23 cellular contexts compared by ENCODE assay signal in the genomic region with DNA sequence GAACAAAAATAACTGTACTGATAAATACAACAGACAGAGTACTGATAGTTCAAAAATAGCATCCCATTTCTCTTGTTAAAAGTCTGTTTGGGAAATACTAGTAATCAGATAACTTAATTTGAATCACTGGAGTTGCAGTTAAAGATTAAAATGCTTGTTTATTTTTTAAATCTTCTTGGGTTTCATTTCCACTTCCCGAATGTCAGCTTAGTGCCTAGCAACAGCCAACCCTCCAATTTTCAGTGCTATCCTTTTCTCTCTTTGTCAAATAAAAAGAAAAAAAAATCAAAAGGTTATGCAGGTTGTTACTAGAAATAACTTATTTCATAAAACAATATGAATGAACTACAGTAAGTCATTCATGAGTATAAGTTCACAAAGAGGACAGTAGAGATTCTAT.
DNase-seq lines count a peak whose midpoint lies in the region; ATAC-seq, FAIRE-seq and TF ChIP-seq lines count a peak whose summit lies in the region.
"Had no signal": no experiment of that assay in that cellular context is flagged by ENCODE, and none has a peak within 500 bp of the region (broad histone marks: within the 10 kb centered on the region; RNA-seq: fewer than 3 reads in every experiment).

No MANE protein-coding gene starts in this region.

- DNase-seq in A549 (ENCODE audit: low read depth in 1 of 2, low spot score in 1 of 2) (no peak), choroid plexus epithelial cell (ENCODE audit: low read depth) (peak; percentile 8), putamen (ENCODE audit: low spot score) (no peak), medulla oblongata (ENCODE audit: extremely low spot score) (no peak)
- DNase-seq: 8988T; AML-193; C1 segment of cervical spinal cord; CD8-positive, alpha-beta T cell; DND-41; Kasumi-1; NCI-H1694; NCI-H2081 treated with DMSO at 0.1 percent for 48 hours; NCI-H2171 treated with DMSO at 0.1 percent for 48 hours; NCI-H524 treated with DMSO at 0.1 percent for 48 hours; OCI-M1; SHP77; T-cell had no signal

- TF ChIP-seq POLR2A in A549 (IDR thresholded peaks at IDR 0.05; ENCODE audit: low read length): no peak

- WGBS in A549 (ENCODE audit: missing lambda C conversion rate): 61% methylated on average over 1 of the region's 1 CpG

- POLR2A ChIA-PET in A549 (lab: Yijun Ruan, JAX): no interaction called here

- TF ChIP-seq CTCF in A549 (IDR thresholded peaks at IDR 0.05): no peak
- TF ChIP-seq CTCF in choroid plexus epithelial cell (conservative IDR thresholded peaks at IDR 0.05; ENCODE audit: low read depth, low read length): no peak

- no peak for TF ChIP-seq EP300 in A549 (IDR thresholded peaks at IDR 0.05)

- H3K4me2 ChIP-seq in A549: peak overlapping the region; percentile 19; the same call in 1 of the 3 replicates

- peaks cover 9% of the 10 kb centered on the region; the same call in 2 of the 3 replicates for H3K4me1 ChIP-seq in A549

- TF ChIP-seq RAD21 in A549 (conservative IDR thresholded peaks at IDR 0.05 in 1 of 2, IDR thresholded peaks at IDR 0.05 in 1 of 2): no peak

- no peak overlapping the region for H3K4me3 ChIP-seq in A549
- no peak overlapping the region for H3K4me3 ChIP-seq in choroid plexus epithelial cell (ENCODE audit: low read depth, low read length)
- H3K4me3 ChIP-seq: SK-N-MC had no signal

- ATAC-seq in A549 (no peak), GM19463 (IDR thresholded peaks at IDR 0.05; ENCODE audit: unreplicated experiment) (peak; percentile 33), HG03354 (IDR thresholded peaks at IDR 0.05; ENCODE audit: poor library complexity, severe bottlenecking, unreplicated experiment) (peak; percentile 50), GM19023 (IDR thresholded peaks at IDR 0.05; ENCODE audit: unreplicated experiment) (no peak), GM18502 (IDR thresholded peaks at IDR 0.05; ENCODE audit: poor library complexity, unreplicated experiment) (no peak)
- ATAC-seq: CD8-positive, alpha-beta T cell; T-cell had no signal

- H3K9me3 ChIP-seq in A549: peaks cover 4% of the 10 kb centered on the region; the same call in 2 of the 3 replicates

- FAIRE-seq in A549 (lab: Jason Lieb, UNC): no peak
- FAIRE-seq: GM12892 had no signal

- no peak overlapping the region for H3K27ac ChIP-seq in A549
- H3K27ac ChIP-seq: SK-N-MC had no signal

- CTCF ChIA-PET in A549 (lab: Yijun Ruan, JAX): no interaction called here

TF ChIP-seq in A549, 52 proteins besides CTCF, POLR2A, EP300 and RAD21:
- no peak for TF ChIP-seq GATA3 (IDR thresholded peaks at IDR 0.05; ENCODE audit: borderline replicate concordance)
- TF ChIP-seq, protein P1, sequence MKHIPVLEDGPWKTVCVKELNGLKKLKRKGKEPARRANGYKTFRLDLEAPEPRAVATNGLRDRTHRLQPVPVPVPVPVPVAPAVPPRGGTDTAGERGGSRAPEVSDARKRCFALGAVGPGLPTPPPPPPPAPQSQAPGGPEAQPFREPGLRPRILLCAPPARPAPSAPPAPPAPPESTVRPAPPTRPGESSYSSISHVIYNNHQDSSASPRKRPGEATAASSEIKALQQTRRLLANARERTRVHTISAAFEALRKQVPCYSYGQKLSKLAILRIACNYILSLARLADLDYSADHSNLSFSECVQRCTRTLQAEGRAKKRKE (CRISPR knock-in tag; IDR thresholded peaks at IDR 0.05; ENCODE audit: low read depth): no peak

Comparison
In these comparisons a context has a peak if more than half of its experiments do, and no peak if none do; other contexts are left out.
1. ATAC-seq: peak in GM19463 (single experiment) and HG03354 (single experiment); none in A549 (0 of 2), GM19023 (single experiment) and GM18502 (single experiment).